In genomic region chr9:9352877-9353481, GRCh38 we compare ENCODE assay signal across 9 cellular contexts.
A peak's percentile ranks its signal among the peaks of the same experiment; 100 is the strongest.
DNase-seq lines count a peak whose midpoint lies in the region; ATAC-seq, FAIRE-seq and TF ChIP-seq lines count a peak whose summit lies in the region.
"Had no signal": no experiment of that assay in that cellular context is flagged by ENCODE, and none has a peak within 500 bp of the region (broad histone marks: within the 10 kb centered on the region; RNA-seq: fewer than 3 reads in every experiment).

No MANE protein-coding gene starts in this region.

- peak; percentile 56 for ATAC-seq in HG02981 (IDR thresholded peaks at IDR 0.05; ENCODE audit: unreplicated experiment)
- peak; percentile 57; the same call in 1 of the 3 replicates for ATAC-seq in GM12878
- ATAC-seq in HG03025 (IDR thresholded peaks at IDR 0.05; ENCODE audit: low FRiP score, unreplicated experiment), result no peak
- ATAC-seq in HG02610 (IDR thresholded peaks at IDR 0.05; ENCODE audit: unreplicated experiment), result no peak
- no peak for ATAC-seq in HG02970 (IDR thresholded peaks at IDR 0.05; ENCODE audit: low FRiP score, unreplicated experiment)

- WGBS in GM12878 (ENCODE audit: insufficient coverage, insufficient replicate concordance, low lambda C conversion rate, missing lambda C conversion rate), result 12% methylated on average over 2 of the region's 2 CpGs
- no CpG with 5 or more reads among the region's 2 CpGs for WGBS in mesenchymal stem cell

- no peak overlapping the region for H2BK5ac ChIP-seq in mesenchymal stem cell (ENCODE audit: low read depth, low read length, poor library complexity, severe bottlenecking)

- RAD21 ChIA-PET in GM12878 (lab: Charles Lee; ENCODE audit: unreplicated experiment), result no interaction called here

- no peak for TF ChIP-seq EP300 in GM12878 (IDR thresholded peaks at IDR 0.05; ENCODE audit: borderline replicate concordance in 1 of 2, control insufficient read depth in 1 of 2, low read depth in 2 of 2, low read length in 2 of 2)

- no peak overlapping the region for H3K18ac ChIP-seq in mesenchymal stem cell (ENCODE audit: low read depth in 1 of 2, low read length in 2 of 2)

- H3K36me3 Mint-ChIP-seq in T-helper 2 cell treated with Interferon-gamma antibody and Interleukin-4, amounts not matched to agents 5 μg/mL and 100 μg/mL, for 36 hours (ENCODE audit: low read depth), result no peaks in the 10 kb centered on the region

- DNase-seq in DMS53 (lab: John Stamatoyannopoulos, UW) (peak; percentile 43), GM12878 (ENCODE audit: low read depth, low spot score) (no peak), mesenchymal stem cell (peak; percentile 2)
- DNase-seq in T-helper 2 cell treated with Interferon-gamma antibody and Interleukin-4, amounts not matched to agents 5 μg/mL and 100 μg/mL, for 36 hours (ENCODE audit: low spot score), result no peak

- H3K79me2 ChIP-seq in GM12878 (ENCODE audit: control insufficient read depth, insufficient read depth, low read length), result no peaks in the 10 kb centered on the region

- TF ChIP-seq RAD21 in GM12878 (IDR thresholded peaks at IDR 0.05; ENCODE audit: insufficient read depth, low read depth, low read length), result peak; percentile 39

- CTCF ChIA-PET in GM12878 (lab: Yijun Ruan, JAX), result no interaction called here

- POLR2A ChIA-PET in GM12878 (lab: Charles Lee), result no interaction called here

- H3K4me1 Mint-ChIP-seq in T-helper 2 cell treated with Interferon-gamma antibody and Interleukin-4, amounts not matched to agents 5 μg/mL and 100 μg/mL, for 36 hours (ENCODE audit: low read depth), result no peaks in the 10 kb centered on the region

- no peak for FAIRE-seq in GM12878 (lab: Jason Lieb, UNC)

- no peaks in the 10 kb centered on the region for H3K36me3 ChIP-seq in GM12878 (ENCODE audit: control insufficient read depth in 2 of 2, insufficient read depth in 2 of 2, low read length in 1 of 2)
- H3K36me3 ChIP-seq in mesenchymal stem cell (ENCODE audit: control insufficient read depth in 1 of 2, insufficient read depth in 2 of 2, low read depth in 1 of 2, low read length in 2 of 2), result no peaks in the 10 kb centered on the region

- H3K9me3 ChIP-seq in GM12878 (replicated peaks; ENCODE audit: control insufficient read depth, insufficient read depth, low read length) (no peaks in the 10 kb centered on the region), mesenchymal stem cell (ENCODE audit: control insufficient read depth, low read length) (no peaks in the 10 kb centered on the region)

- no peak overlapping the region for H3K4me3 Mint-ChIP-seq in T-helper 2 cell treated with Interferon-gamma antibody and Interleukin-4, amounts not matched to agents 5 μg/mL and 100 μg/mL, for 36 hours
- H3K4me3 Mint-ChIP-seq: T-helper 1 cell treated with Interleukin-12 subunit alpha and Interleukin-12 subunit beta and Interleukin-4 antibody, amounts not matched to agents 30 μg/mL and 1 μg/mL, for 36 hours had no signal

- H3K27me3 Mint-ChIP-seq in T-helper 2 cell treated with Interferon-gamma antibody and Interleukin-4, amounts not matched to agents 5 μg/mL and 100 μg/mL, for 36 hours (ENCODE audit: low read depth), result no peaks in the 10 kb centered on the region

- no peak overlapping the region for H3K14ac ChIP-seq in mesenchymal stem cell (ENCODE audit: low read length in 2 of 2)

- H3K27me3 ChIP-seq in GM12878 (replicated peaks in 1 of 2; ENCODE audit: control insufficient read depth in 2 of 2, insufficient read depth in 2 of 2, low read length in 1 of 2) (no peaks in the 10 kb centered on the region), mesenchymal stem cell (ENCODE audit: control insufficient read depth in 1 of 2, insufficient read depth in 1 of 2, low read length in 2 of 2) (no peaks in the 10 kb centered on the region)

- H3K27ac Mint-ChIP-seq in T-helper 2 cell treated with Interferon-gamma antibody and Interleukin-4, amounts not matched to agents 5 μg/mL and 100 μg/mL, for 36 hours, result no peak overlapping the region
- H3K27ac Mint-ChIP-seq: T-helper 1 cell treated with Interleukin-12 subunit alpha and Interleukin-12 subunit beta and Interleukin-4 antibody, amounts not matched to agents 30 μg/mL and 1 μg/mL, for 36 hours had no signal

- H3K27ac ChIP-seq in GM12878 (ENCODE audit: control insufficient read depth, insufficient read depth) (no peak overlapping the region), mesenchymal stem cell (ENCODE audit: low read length, poor library complexity, severe bottlenecking) (no peak overlapping the region)

- H3K4me2 ChIP-seq in GM12878 (ENCODE audit: control insufficient read depth, insufficient read depth) (no peak overlapping the region), mesenchymal stem cell (ENCODE audit: low read length, poor library complexity, severe bottlenecking) (no peak overlapping the region)

- intact Hi-C loops in GM12878 (cut with micrococcal nuclease; ENCODE audit: unreplicated experiment), result no loop called here

- no peak overlapping the region for H2AK5ac ChIP-seq in mesenchymal stem cell (ENCODE audit: low read length, severe bottlenecking)

- no peak overlapping the region for H3K4me3 ChIP-seq in GM12878
- no peak overlapping the region for H3K4me3 ChIP-seq in mesenchymal stem cell (ENCODE audit: insufficient read depth in 1 of 2, low read depth in 1 of 2, low read length in 2 of 2)

- no peak overlapping the region for H2BK120ac ChIP-seq in mesenchymal stem cell (ENCODE audit: low read depth, low read length)

- H3K79me1 ChIP-seq in mesenchymal stem cell (replicated peaks; ENCODE audit: low read length, poor library complexity, severe bottlenecking), result no peaks in the 10 kb centered on the region

- no peaks in the 10 kb centered on the region for H4K20me1 ChIP-seq in GM12878 (ENCODE audit: control insufficient read depth, insufficient read depth)

- H4K91ac ChIP-seq in mesenchymal stem cell (ENCODE audit: low read length), result no peak overlapping the region

- H3K9ac ChIP-seq in GM12878 (ENCODE audit: control insufficient read depth, insufficient read depth, low read length), result no peak overlapping the region
- no peak overlapping the region for H3K9ac ChIP-seq in mesenchymal stem cell (ENCODE audit: low read length)

- TF ChIP-seq CTCF in GM12878 (IDR thresholded peaks at IDR 0.05 in 2 of 3, conservative IDR thresholded peaks at IDR 0.05 in 1 of 3; ENCODE audit: control insufficient read depth in 2 of 3, extremely low read depth in 1 of 3, insufficient read depth in 1 of 3, low read depth in 3 of 3, low read length in 3 of 3), result peak; percentile 40 to 49 (median 43); a peak in 4 of 6 replicates

- H4K8ac ChIP-seq in mesenchymal stem cell (ENCODE audit: low read length), result no peak overlapping the region

- TF ChIP-seq POLR2A in GM12878 (IDR thresholded peaks at IDR 0.05; ENCODE audit: low read depth, low read length), result no peak

- SMC1A ChIA-PET in GM12878 (lab: Charles Lee; ENCODE audit: uncharacterized antibody, unreplicated experiment), result no interaction called here

- no peaks in the 10 kb centered on the region for H3K4me1 ChIP-seq in GM12878 (ENCODE audit: control insufficient read depth, insufficient read depth, low read length)
- H3K4me1 ChIP-seq in mesenchymal stem cell (ENCODE audit: control insufficient read depth, insufficient read depth, low read depth, low read length), result no peaks in the 10 kb centered on the region

- no TSS peak for BruUV-seq in GM12878 (replicated peaks; lab: Mats Ljungman, UMichigan)

- no peak overlapping the region for H3K23ac ChIP-seq in mesenchymal stem cell (ENCODE audit: low read length in 2 of 2)

- no peak overlapping the region for H2BK15ac ChIP-seq in mesenchymal stem cell (ENCODE audit: low read depth, poor library complexity, severe bottlenecking)

- H3K4ac ChIP-seq in mesenchymal stem cell (ENCODE audit: low read depth in 1 of 2, low read length in 2 of 2), result no peak overlapping the region

- H2AFZ ChIP-seq in GM12878 (ENCODE audit: control insufficient read depth, low read depth, low read length) (no peak overlapping the region), mesenchymal stem cell (ENCODE audit: low read depth, low read length) (no peak overlapping the region)

- H2BK12ac ChIP-seq in mesenchymal stem cell (ENCODE audit: low read length in 2 of 2), result no peak overlapping the region

- in situ Hi-C loops in GM12878 (cut with MboI), result no loop called here

- H3K9me3 Mint-ChIP-seq in T-helper 2 cell treated with Interferon-gamma antibody and Interleukin-4, amounts not matched to agents 5 μg/mL and 100 μg/mL, for 36 hours, result no peaks in the 10 kb centered on the region
- H3K9me3 Mint-ChIP-seq: T-helper 1 cell treated with Interleukin-12 subunit alpha and Interleukin-12 subunit beta and Interleukin-4 antibody, amounts not matched to agents 30 μg/mL and 1 μg/mL, for 36 hours had no signal

TF ChIP-seq in GM12878, 131 proteins besides CTCF, POLR2A, EP300 and RAD21:
- no peak for TF ChIP-seq BCLAF1 (IDR thresholded peaks at IDR 0.05)
- peak; percentile 14; the same call in 1 of the 2 replicates for TF ChIP-seq SMC3 (IDR thresholded peaks at IDR 0.05; ENCODE audit: borderline replicate concordance, low read length)

Comparison
In these comparisons a context has a peak if more than half of its experiments do, and no peak if none do; other contexts are left out.
1. DNase-seq: peak in DMS53 (single experiment) and mesenchymal stem cell (single experiment); none in GM12878 (single experiment) and T-helper 2 cell treated with Interferon-gamma antibody and Interleukin-4, amounts not matched to agents 5 μg/mL and 100 μg/mL, for 36 hours (single experiment).
2. ATAC-seq: peak in HG02981 (single experiment) and GM12878 (single experiment); none in HG03025 (single experiment), HG02610 (single experiment) and HG02970 (single experiment).